2 cellular contexts compared by ENCODE assay signal in the genomic region with DNA sequence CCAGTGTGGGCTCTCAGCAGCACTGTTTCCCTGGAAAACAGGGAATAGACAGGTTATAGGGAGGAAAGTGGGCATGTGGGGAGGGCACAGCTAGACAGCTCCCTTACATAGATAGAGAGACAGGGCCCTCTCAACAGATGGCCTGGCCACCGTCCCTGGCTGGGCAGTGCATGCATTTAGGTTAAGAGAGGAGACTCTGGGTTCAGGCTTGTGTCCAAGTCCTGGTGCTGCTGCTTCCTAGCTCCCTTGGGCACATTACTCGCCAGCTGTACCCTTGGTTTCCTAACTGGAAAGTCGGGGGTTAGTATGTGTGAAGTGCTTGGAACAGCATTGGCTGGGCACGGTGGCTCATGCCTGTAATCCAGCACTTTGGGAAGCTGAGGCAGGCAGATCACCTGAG.
TF ChIP-seq lines count a peak whose summit lies in the region.

No MANE protein-coding gene starts in this region.

TF ChIP-seq in HEK293, 187 proteins besides CTCF, POLR2A, EP300 and RAD21:
- peak; percentile 29 for TF ChIP-seq ZNF341 (tag by site-specific recombination; IDR thresholded peaks at IDR 0.05; ENCODE audit: low read depth)
- TF ChIP-seq ZNF596 (tag by site-specific recombination; IDR thresholded peaks at IDR 0.05) = no peak
- TF ChIP-seq MEIS1 (CRISPR knock-in tag; IDR thresholded peaks at IDR 0.05; ENCODE audit: borderline replicate concordance) = no peak

TF ChIP-seq in H1, 55 proteins besides CTCF, POLR2A, EP300 and RAD21:
- no peak for TF ChIP-seq RXRA (IDR thresholded peaks at IDR 0.05; ENCODE audit: insufficient read depth, low read depth, low read length)
- TF ChIP-seq CEBPB (IDR thresholded peaks at IDR 0.05; ENCODE audit: low read depth, low read length) = no peak
- TF ChIP-seq CHD2 (IDR thresholded peaks at IDR 0.05; ENCODE audit: low read length) = no peak
- TF ChIP-seq CREB1 (IDR thresholded peaks at IDR 0.05) = no peak
- no peak for TF ChIP-seq JUND (IDR thresholded peaks at IDR 0.05; ENCODE audit: low read length)
- no peak for TF ChIP-seq SAP30 (IDR thresholded peaks at IDR 0.05; ENCODE audit: insufficient read depth, insufficient replicate concordance, low read length)
- no peak for TF ChIP-seq GTF2F1 (IDR thresholded peaks at IDR 0.05; ENCODE audit: borderline replicate concordance, low read depth, low read length)
- no peak for TF ChIP-seq HDAC2 (IDR thresholded peaks at IDR 0.05; ENCODE audit: borderline replicate concordance in 1 of 2, low read depth in 2 of 2, low read length in 2 of 2)
- TF ChIP-seq, protein P1, sequence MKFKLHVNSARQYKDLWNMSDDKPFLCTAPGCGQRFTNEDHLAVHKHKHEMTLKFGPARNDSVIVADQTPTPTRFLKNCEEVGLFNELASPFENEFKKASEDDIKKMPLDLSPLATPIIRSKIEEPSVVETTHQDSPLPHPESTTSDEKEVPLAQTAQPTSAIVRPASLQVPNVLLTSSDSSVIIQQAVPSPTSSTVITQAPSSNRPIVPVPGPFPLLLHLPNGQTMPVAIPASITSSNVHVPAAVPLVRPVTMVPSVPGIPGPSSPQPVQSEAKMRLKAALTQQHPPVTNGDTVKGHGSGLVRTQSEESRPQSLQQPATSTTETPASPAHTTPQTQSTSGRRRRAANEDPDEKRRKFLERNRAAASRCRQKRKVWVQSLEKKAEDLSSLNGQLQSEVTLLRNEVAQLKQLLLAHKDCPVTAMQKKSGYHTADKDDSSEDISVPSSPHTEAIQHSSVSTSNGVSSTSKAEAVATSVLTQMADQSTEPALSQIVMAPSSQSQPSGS (IDR thresholded peaks at IDR 0.05; ENCODE audit: low read length) = no peak
- TF ChIP-seq, protein P2, sequence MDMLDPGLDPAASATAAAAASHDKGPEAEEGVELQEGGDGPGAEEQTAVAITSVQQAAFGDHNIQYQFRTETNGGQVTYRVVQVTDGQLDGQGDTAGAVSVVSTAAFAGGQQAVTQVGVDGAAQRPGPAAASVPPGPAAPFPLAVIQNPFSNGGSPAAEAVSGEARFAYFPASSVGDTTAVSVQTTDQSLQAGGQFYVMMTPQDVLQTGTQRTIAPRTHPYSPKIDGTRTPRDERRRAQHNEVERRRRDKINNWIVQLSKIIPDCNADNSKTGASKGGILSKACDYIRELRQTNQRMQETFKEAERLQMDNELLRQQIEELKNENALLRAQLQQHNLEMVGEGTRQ (IDR thresholded peaks at IDR 0.05; ENCODE audit: low read length) = no peak
- no peak for TF ChIP-seq CHD7 (IDR thresholded peaks at IDR 0.05; ENCODE audit: insufficient replicate concordance, low read length)
- TF ChIP-seq BCL11A (IDR thresholded peaks at IDR 0.05; ENCODE audit: low read depth in 2 of 2, low read length in 2 of 2) = no peak
- TF ChIP-seq SIX5 (IDR thresholded peaks at IDR 0.05; ENCODE audit: low read depth, low read length) = no peak
- TF ChIP-seq TBP (IDR thresholded peaks at IDR 0.05; ENCODE audit: low read depth, low read length) = no peak
- no peak for TF ChIP-seq E2F6 (IDR thresholded peaks at IDR 0.05)
- no peak for TF ChIP-seq TCF12 (IDR thresholded peaks at IDR 0.05; ENCODE audit: low read depth, low read length)
- no peak for TF ChIP-seq SIRT6 (IDR thresholded peaks at IDR 0.05; ENCODE audit: low read length)
- TF ChIP-seq ASH2L (IDR thresholded peaks at IDR 0.05; ENCODE audit: low read length) = no peak
